Comparison of ENCODE assay signal across 1 cellular context in the genomic region with DNA sequence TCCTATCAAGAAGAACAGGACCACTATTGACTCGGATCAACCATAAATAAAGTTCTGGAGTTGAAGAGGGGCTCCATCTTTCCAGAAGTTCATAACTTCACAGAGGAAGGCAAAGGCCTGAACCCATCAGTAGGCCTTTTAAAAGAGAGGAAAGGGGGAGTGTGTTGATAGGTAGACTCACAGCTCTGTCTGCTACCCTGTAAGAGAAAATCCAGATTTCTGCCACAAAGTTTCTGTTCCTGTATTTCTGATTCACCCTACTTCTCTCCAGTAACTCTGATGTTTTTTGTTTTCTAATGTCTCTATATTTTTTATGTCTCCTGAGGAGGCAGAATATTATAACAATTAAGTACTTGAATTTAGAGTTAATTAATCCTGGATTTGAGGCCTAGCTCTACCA.
TF ChIP-seq lines count a peak whose summit lies in the region.

No MANE protein-coding gene starts in this region.

TF ChIP-seq in IMR-90, 13 proteins besides CTCF, POLR2A, EP300 and RAD21 (continued from another document):
- no peak for TF ChIP-seq USF2 (IDR thresholded peaks at IDR 0.05; ENCODE audit: low read depth, low read length)
- TF ChIP-seq NFE2L2 (IDR thresholded peaks at IDR 0.05; ENCODE audit: low read depth, low read length) = no peak
